In the genomic region with DNA sequence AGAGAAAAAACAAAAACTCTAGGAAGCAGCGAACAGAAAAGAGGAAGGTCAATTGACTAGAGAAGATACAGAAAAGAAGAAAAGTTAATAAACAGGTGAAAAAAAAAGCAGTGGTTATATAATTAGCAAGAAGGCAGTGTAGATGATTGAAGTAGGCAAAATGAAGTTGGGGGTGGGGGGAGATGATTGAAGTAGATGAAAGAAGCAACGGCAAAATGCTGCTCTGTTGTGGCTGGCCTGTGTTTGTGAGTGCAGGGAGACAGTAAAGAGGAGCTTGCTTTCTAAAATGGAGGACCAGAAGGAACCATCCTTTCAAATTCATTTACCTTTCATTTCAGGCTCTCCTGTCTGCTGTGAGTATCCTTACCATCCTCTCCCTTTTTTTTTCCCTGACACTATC, we compare ENCODE assay signal across 10 cellular contexts. TPM values are rescaled to one million over a fixed set of nuclear protein-coding genes. Genes with fewer than 3 reads are reported as not detected.
DNase-seq lines count a peak whose midpoint lies in the region; ATAC-seq, FAIRE-seq and TF ChIP-seq lines count a peak whose summit lies in the region.
"Had no signal": no experiment of that assay in that cellular context is flagged by ENCODE, and none has a peak within 500 bp of the region (broad histone marks: within the 10 kb centered on the region; RNA-seq: fewer than 3 reads in every experiment).

No MANE protein-coding gene starts in this region.

- H3K4me3 ChIP-seq in spleen (peak overlapping the region in 7 of 8 donors; percentile 39 to 73 (median 45)), right atrium auricular region (no peak overlapping the region)

- peak; percentile 53 for ATAC-seq in activated naive CD8-positive, alpha-beta T cell treated with anti-CD3 and anti-CD28 coated beads, Interleukin-2, amount 10 ng/mL, durations not matched to agents 7 days and 5 days (ENCODE audit: low read depth)
- ATAC-seq in HG03521 (IDR thresholded peaks at IDR 0.05; ENCODE audit: unreplicated experiment) (no peak), foreskin keratinocyte (no peak)

- peak overlapping the region; percentile 89 for H3K4me3 Mint-ChIP-seq in activated naive CD8-positive, alpha-beta T cell treated with anti-CD3 and anti-CD28 coated beads, Interleukin-2, amount 10 ng/mL, durations not matched to agents 7 days and 5 days

- H3K36me3 ChIP-seq in spleen (peaks cover 0 to 29% (median 11%) of the 10 kb centered on the region in 6 donors), right atrium auricular region (no peaks in the 10 kb centered on the region)

- H3K27me3 ChIP-seq in spleen (replicated peaks in 1 of 7) (no peaks in the 10 kb centered on the region), foreskin keratinocyte (no peaks in the 10 kb centered on the region), right atrium auricular region (no peaks in the 10 kb centered on the region)

- no peak for TF ChIP-seq POLR2A in GM12892 (IDR thresholded peaks at IDR 0.05; ENCODE audit: low read depth, low read length)
- TF ChIP-seq POLR2A in spleen (IDR thresholded peaks at IDR 0.05) = no peak

- intact Hi-C loops in spleen (cut with DNase I; ENCODE audit: low total_unique reads) = no loop called here

- H3K27ac ChIP-seq in spleen = peak overlapping the region; percentile 83 to 94 (median 90)
- H3K27ac ChIP-seq in foreskin keratinocyte = no peak overlapping the region
- peak overlapping the region in 1 of 2 donors; percentile 18 for H3K27ac ChIP-seq in right atrium auricular region

- TF ChIP-seq CTCF in spleen (IDR thresholded peaks at IDR 0.05 in 8 of 11, conservative IDR thresholded peaks at IDR 0.05 in 3 of 11) (no peak), foreskin keratinocyte (conservative IDR thresholded peaks at IDR 0.05) (no peak), right atrium auricular region (IDR thresholded peaks at IDR 0.05) (no peak)

- H3K4me1 Mint-ChIP-seq in activated naive CD8-positive, alpha-beta T cell treated with anti-CD3 and anti-CD28 coated beads, Interleukin-2, amount 10 ng/mL, durations not matched to agents 7 days and 5 days = peaks cover 51% of the 10 kb centered on the region

- POLR2A ChIA-PET in activated naive CD8-positive, alpha-beta T cell treated with anti-CD3 and anti-CD28 coated beads, Interleukin-2, amount 10 ng/mL, durations not matched to agents 7 days and 5 days (lab: Charles Lee) = interaction anchor here (1.0 to 6.0 kb wide), 8 partner anchors 9 to 501 kb away, joined by 3 to 125 read pairs (median 3); a partner anchor contains a TSS

- peak overlapping the region; percentile 97 for H3K27ac Mint-ChIP-seq in activated naive CD8-positive, alpha-beta T cell treated with anti-CD3 and anti-CD28 coated beads, Interleukin-2, amount 10 ng/mL, durations not matched to agents 7 days and 5 days

- H3K4me1 ChIP-seq in spleen (peaks cover 21 to 74% (median 52%) of the 10 kb centered on the region in 6 donors), foreskin keratinocyte (peaks cover 17% of the 10 kb centered on the region), right atrium auricular region (no peaks in the 10 kb centered on the region)

- H3K27me3 Mint-ChIP-seq in activated naive CD8-positive, alpha-beta T cell treated with anti-CD3 and anti-CD28 coated beads, Interleukin-2, amount 10 ng/mL, durations not matched to agents 7 days and 5 days = no peaks in the 10 kb centered on the region

- H3K9me3 ChIP-seq in spleen (no peaks in the 10 kb centered on the region), right atrium auricular region (no peaks in the 10 kb centered on the region)

- no peak for DNase-seq in GM12892 (ENCODE audit: insufficient read length)
- peak; percentile 40 to 80 (median 61) for DNase-seq in T-helper 1 cell
- no peak for DNase-seq in activated naive CD8-positive, alpha-beta T cell treated with anti-CD3 and anti-CD28 coated beads, Interleukin-2, amount 10 ng/mL, durations not matched to agents 7 days and 5 days
- DNase-seq in spleen = no peak
- no peak for DNase-seq in foreskin keratinocyte
- DNase-seq in NCI-H1436 treated with DMSO at 0.1 percent for 48 hours (lab: John Stamatoyannopoulos, UW) = no peak
- DNase-seq in right atrium auricular region (ENCODE audit: low spot score) = no peak

- peak; percentile 86 for FAIRE-seq in GM12892 (lab: Jason Lieb, UNC)

- H3K36me3 Mint-ChIP-seq in activated naive CD8-positive, alpha-beta T cell treated with anti-CD3 and anti-CD28 coated beads, Interleukin-2, amount 10 ng/mL, durations not matched to agents 7 days and 5 days = peaks cover 34% of the 10 kb centered on the region

- 9 to 27% (median 11%) methylated on average over 2 of the region's 2 CpGs for WGBS in spleen, 5 donors

- H3K9me3 Mint-ChIP-seq in activated naive CD8-positive, alpha-beta T cell treated with anti-CD3 and anti-CD28 coated beads, Interleukin-2, amount 10 ng/mL, durations not matched to agents 7 days and 5 days = peaks cover under 1% of the 10 kb centered on the region

RNA-seq across cellular contexts. Expression of a gene that starts 3.6 kb away (rescaled TPM):
- 58.3 TPM for polyA plus RNA-seq in GM12892 (2012; ENCODE audit: missing spikeins)
- total RNA-seq in activated naive CD8-positive, alpha-beta T cell treated with anti-CD3 and anti-CD28 coated beads, Interleukin-2, amount 10 ng/mL, durations not matched to agents 7 days and 5 days = 100 to 1,000 TPM in 1 of 2 experiments, 10 to 100 TPM in 1; 88.5 to 100 TPM
- total RNA-seq in spleen = 100 to 1,000 TPM; 115 to 220 (median 166) TPM
- polyA plus RNA-seq in spleen = 100 to 1,000 TPM; 109 to 154 (median 123) TPM
- 0.14 and 0.25 TPM in 2 replicates for total RNA-seq in foreskin keratinocyte
- polyA plus RNA-seq in foreskin keratinocyte = 0.17 and 0.31 TPM in 2 replicates
- 10 to 100 TPM in 1 of 2 donors, 1 to 10 TPM in 1; 5.6 to 11.3 TPM for total RNA-seq in right atrium auricular region
- total RNA-seq: lung microvascular endothelial cell had no signal

RNA-seq across cellular contexts. Expression of a gene that starts 11.2 kb away (rescaled TPM):
- 35.4 TPM for polyA plus RNA-seq in GM12892 (2012; ENCODE audit: missing spikeins)
- 10 to 100 TPM; 74.9 to 78.3 TPM for total RNA-seq in activated naive CD8-positive, alpha-beta T cell treated with anti-CD3 and anti-CD28 coated beads, Interleukin-2, amount 10 ng/mL, durations not matched to agents 7 days and 5 days
- 10 to 100 TPM; 27.0 to 52.8 (median 31.9) TPM for total RNA-seq in spleen
- 10 to 100 TPM; 46.8 to 79.7 (median 68.0) TPM for polyA plus RNA-seq in spleen
- total RNA-seq in foreskin keratinocyte = 0.11 TPM in 1 of 2 replicates, not detected in the other
- 0.10 TPM in 1 of 2 replicates, not detected in the other for polyA plus RNA-seq in foreskin keratinocyte
- total RNA-seq in right atrium auricular region = 1 to 10 TPM; 2.1 to 9.0 TPM

RNA-seq across cellular contexts. Expression of a gene that starts 13.2 kb away (rescaled TPM):
- 3.9 TPM for polyA plus RNA-seq in GM12892 (2012; ENCODE audit: missing spikeins)
- under 1 TPM; 0.62 to 0.78 TPM for total RNA-seq in activated naive CD8-positive, alpha-beta T cell treated with anti-CD3 and anti-CD28 coated beads, Interleukin-2, amount 10 ng/mL, durations not matched to agents 7 days and 5 days
- 10 to 100 TPM in 1 of 7 donors, 1 to 10 TPM in 3, under 1 TPM in 2, not detected in 1; 0.44 to 14.5 (median 4.3) TPM for total RNA-seq in spleen
- 1 to 10 TPM in 1 of 3 donors, under 1 TPM in 2; 0.41 to 7.3 (median 0.94) TPM for polyA plus RNA-seq in spleen
- total RNA-seq in foreskin keratinocyte = not detected in 2 replicates
- not detected in 2 replicates for polyA plus RNA-seq in foreskin keratinocyte
- total RNA-seq in right atrium auricular region = under 1 TPM; 0.47 to 0.74 TPM
- total RNA-seq: M059J had no signal

Comparison
In these comparisons a context has a peak if more than half of its experiments do, and no peak if none do; other contexts are left out.
1. DNase-seq: peak in T-helper 1 cell (5 of 5); none in GM12892 (single experiment), activated naive CD8-positive, alpha-beta T cell treated with anti-CD3 and anti-CD28 coated beads, Interleukin-2, amount 10 ng/mL, durations not matched to agents 7 days and 5 days (single experiment), spleen (single experiment), foreskin keratinocyte (0 of 2), NCI-H1436 treated with DMSO at 0.1 percent for 48 hours (single experiment) and right atrium auricular region (single experiment).
2. H3K4me3 ChIP-seq: peak in spleen (7 of 8); none in right atrium auricular region (0 of 2).
3. RNA of a gene that starts 3.6 kb away (total RNA-seq): 115 to 220 TPM in spleen and 88.5 to 100 TPM in activated naive CD8-positive, alpha-beta T cell treated with anti-CD3 and anti-CD28 coated beads, Interleukin-2, amount 10 ng/mL, durations not matched to agents 7 days and 5 days; 5.6 to 11.3 TPM in right atrium auricular region and 0.14 to 0.25 TPM in foreskin keratinocyte; every median in the first group is over 4 times any median in the second.